ENCODE assay signal across 8 cellular contexts in genomic region chr20:51767018-51767866, GRCh38. TPM values are rescaled to one million over a fixed set of nuclear protein-coding genes. Genes with fewer than 3 reads are reported as not detected.
A peak's percentile ranks its signal among the peaks of the same experiment; 100 is the strongest.
DNase-seq lines count a peak whose midpoint lies in the region; ATAC-seq and TF ChIP-seq lines count a peak whose summit lies in the region.

No MANE protein-coding gene starts in this region.

- no TSS peak for BruUV-seq in mammary epithelial cell (replicated peaks; lab: Mats Ljungman, UMichigan)

- in situ Hi-C loops in mammary epithelial cell (cut with MboI; ENCODE audit: low sequenced_read_pairs in 2 of 2) = no loop called here
- in situ Hi-C loops in gastrocnemius medialis (cut with MboI; ENCODE audit: low sequenced_read_pairs in 4 of 4) = no loop called here

- TF ChIP-seq CTCF in mammary epithelial cell (conservative IDR thresholded peaks at IDR 0.05 in 1 of 2, IDR thresholded peaks at IDR 0.05 in 1 of 2; ENCODE audit: extremely low read depth in 1 of 2, insufficient read depth in 1 of 2, low read depth in 1 of 2, low read length in 2 of 2) (peak in 1 of 2 donors; percentile 44), gastrocnemius medialis (IDR thresholded peaks at IDR 0.05 in 4 of 5, conservative IDR thresholded peaks at IDR 0.05 in 1 of 5) (peak in 3 of 5 experiments; percentile 14 to 40 (median 34))

- peak overlapping the region; percentile 54 to 70 (median 56) for H3K4me3 ChIP-seq in mammary epithelial cell (replicated peaks in 1 of 3; ENCODE audit: insufficient read depth in 1 of 3, low read depth in 2 of 3, low read length in 3 of 3)
- peak overlapping the region; percentile 56 to 78 (median 74) for H3K4me3 ChIP-seq in gastrocnemius medialis

- peak in 1 of 2 donors; percentile 30 for TF ChIP-seq POLR2A in gastrocnemius medialis (IDR thresholded peaks at IDR 0.05)

- H3K27ac ChIP-seq in mammary epithelial cell (ENCODE audit: insufficient read depth, low read depth, low read length) (peak overlapping the region; percentile 19), gastrocnemius medialis (peak overlapping the region in 3 of 4 donors; percentile 36 to 72 (median 70))

- DNase-seq in DMS79 (lab: John Stamatoyannopoulos, UW) (peak; percentile 94), LoVo (ENCODE audit: low spot score) (peak; percentile 92), mammary epithelial cell (peak; percentile 80), iPS-NIHi7 (ENCODE audit: extremely low spot score) (peak; percentile 90), gastrocnemius medialis (peak; percentile 42 to 45), GDM1 (lab: John Stamatoyannopoulos, UW) (no peak)

- dilution Hi-C loops in mammary epithelial cell (cut with HindIII; ENCODE audit: low sequenced_read_pairs) = no loop called here

- peak overlapping the region; percentile 89 for H2AFZ ChIP-seq in mammary epithelial cell (ENCODE audit: low read depth, low read length)

- H3K4me2 ChIP-seq in mammary epithelial cell (ENCODE audit: insufficient read depth, low read depth, low read length) = peak overlapping the region; percentile 96

- CTCF ChIA-PET in mammary epithelial cell (lab: Charles Lee; ENCODE audit: low non-redundant PET) = no interaction called here

- ATAC-seq in SK-N-SH treated with all-trans-retinoic acid at 6 μM for 48 hours (peak; percentile 90), gastrocnemius medialis (peak; percentile 55 to 71), HG03095 (IDR thresholded peaks at IDR 0.05; ENCODE audit: unreplicated experiment) (no peak)

- 0% methylated on average over 3 of the region's 60 CpGs for WGBS in mammary epithelial cell (ENCODE audit: low coverage, missing lambda C conversion rate)

- H3K27me3 ChIP-seq in mammary epithelial cell (ENCODE audit: insufficient read depth, low read length) (no peaks in the 10 kb centered on the region), gastrocnemius medialis (no peaks in the 10 kb centered on the region)

- intact Hi-C loops in mammary epithelial cell (cut with micrococcal nuclease) = loop anchor here (2.0 to 10.0 kb wide), 3 partner anchors 16 to 132 kb away; no protein-coding TSS in a partner anchor
- intact Hi-C loops in gastrocnemius medialis (cut with DNase I; ENCODE audit: low total_unique reads) = no loop called here

- no peaks in the 10 kb centered on the region for H4K20me1 ChIP-seq in mammary epithelial cell (ENCODE audit: insufficient read depth, low read length)

- H3K4me1 ChIP-seq in mammary epithelial cell (ENCODE audit: insufficient read depth, low read length) (peaks cover 6% of the 10 kb centered on the region), gastrocnemius medialis (no peaks in the 10 kb centered on the region)

- H3K9ac ChIP-seq in mammary epithelial cell (ENCODE audit: insufficient read depth, low read length) = no peak overlapping the region

- H3K36me3 ChIP-seq in mammary epithelial cell (ENCODE audit: insufficient read depth, low read length) = no peaks in the 10 kb centered on the region
- no peaks in the 10 kb centered on the region for H3K36me3 ChIP-seq in gastrocnemius medialis

- no peaks in the 10 kb centered on the region for H3K79me2 ChIP-seq in mammary epithelial cell (ENCODE audit: insufficient read depth, low read length)

- no peaks in the 10 kb centered on the region for H3K9me3 ChIP-seq in mammary epithelial cell (replicated peaks; ENCODE audit: insufficient read depth, low read length)
- H3K9me3 ChIP-seq in gastrocnemius medialis = no peaks in the 10 kb centered on the region

TF ChIP-seq in SK-N-SH treated with all-trans-retinoic acid at 6 μM for 48 hours, 23 proteins besides CTCF, POLR2A, EP300 and RAD21:
- 0 out of 2 replicates have a peak, but pooled peaks have one; percentile 24 for TF ChIP-seq TSHZ2 (CRISPR knock-in tag; IDR thresholded peaks at IDR 0.05)
- TF ChIP-seq SNAI2 (CRISPR knock-in tag; IDR thresholded peaks at IDR 0.05) = 0 out of 2 replicates have a peak, but pooled peaks have one; percentile 29
- TF ChIP-seq PPARA (CRISPR knock-in tag; IDR thresholded peaks at IDR 0.05; ENCODE audit: borderline replicate concordance) = no peak

RNA-seq across cellular contexts. Expression of gene ATP9A, which starts 0.9 kb away (rescaled TPM):
- total RNA-seq in mammary epithelial cell (10 to 100 TPM in 1 of 2 donors, 1 to 10 TPM in 1; 9.5 to 37.0 TPM), gastrocnemius medialis (10 to 100 TPM; 11.8 to 34.8 (median 20.8) TPM)
- polyA plus RNA-seq in mammary epithelial cell = 2.2 TPM
- 6.0 TPM for polyA minus RNA-seq in mammary epithelial cell

RNA-seq across cellular contexts. Expression of gene SALL4, which starts 35.1 kb away (rescaled TPM):
- total RNA-seq in mammary epithelial cell (under 1 TPM; under 0.01 to 0.21 TPM), gastrocnemius medialis (not detected)
- not detected for polyA plus RNA-seq in mammary epithelial cell
- polyA minus RNA-seq in mammary epithelial cell = not detected
